ENCODE assay signal across 1 cellular context in genomic region chr22:50582562-50583293, GRCh38.
A peak's percentile ranks its signal among the peaks of the same experiment; 100 is the strongest.
TF ChIP-seq lines count a peak whose summit lies in the region.

Gene CHKB, minus strand, starts transcription at chr22:50582849. Its CDS starts 68 bp downstream, at chr22:50582781.

TF ChIP-seq in HepG2, 621 proteins besides CTCF, POLR2A, EP300 and RAD21 (continued from another document):
- TF ChIP-seq NFAT5 (CRISPR knock-in tag; IDR thresholded peaks at IDR 0.05) = peak; percentile 89
- TF ChIP-seq GATA4 (IDR thresholded peaks at IDR 0.05; ENCODE audit: borderline replicate concordance, low read depth) = peak; percentile 71; the same call in 1 of the 2 replicates
- TF ChIP-seq SMAD3 (CRISPR knock-in tag; IDR thresholded peaks at IDR 0.05) = peak; percentile 37; the same call in 1 of the 2 replicates
- TF ChIP-seq CCDC6 (CRISPR knock-in tag; IDR thresholded peaks at IDR 0.05) = peak; percentile 19; the same call in 1 of the 2 replicates
- TF ChIP-seq MLX (CRISPR knock-in tag; IDR thresholded peaks at IDR 0.05) = 0 out of 2 replicates have a peak, but pooled peaks have one; percentile 25
- no peak for TF ChIP-seq IRF1 (CRISPR knock-in tag; IDR thresholded peaks at IDR 0.05; ENCODE audit: low read depth)
- no peak for TF ChIP-seq ATF6 (CRISPR knock-in tag; conservative IDR thresholded peaks at IDR 0.05)
- TF ChIP-seq HOMEZ (CRISPR knock-in tag; IDR thresholded peaks at IDR 0.05; ENCODE audit: low read depth) = no peak
- no peak for TF ChIP-seq RERE (CRISPR knock-in tag; IDR thresholded peaks at IDR 0.05; ENCODE audit: low read depth)
- peak; percentile 62; the same call in 1 of the 3 replicates for TF ChIP-seq MXI1 (IDR thresholded peaks at IDR 0.05; ENCODE audit: borderline replicate concordance, low read depth, low read length)
- TF ChIP-seq KLF16 (CRISPR knock-in tag; IDR thresholded peaks at IDR 0.05) = no peak; a peak in 1 of 4 replicates
- peak; percentile 85 for TF ChIP-seq DRAP1 (CRISPR knock-in tag; IDR thresholded peaks at IDR 0.05)
- peak; percentile 64 for TF ChIP-seq HOXA5 (CRISPR knock-in tag; IDR thresholded peaks at IDR 0.05)
- TF ChIP-seq TSC22D2 (CRISPR knock-in tag; IDR thresholded peaks at IDR 0.05; ENCODE audit: borderline replicate concordance) = peak; percentile 35; the same call in 1 of the 2 replicates
- TF ChIP-seq ZBTB39 (CRISPR knock-in tag; IDR thresholded peaks at IDR 0.05) = no peak; the same call in none of the 2 replicates
- TF ChIP-seq TEAD3 (CRISPR knock-in tag; optimal IDR thresholded peaks at IDR 0.05; ENCODE audit: borderline replicate concordance) = peak; percentile 43
- TF ChIP-seq SOX5 (CRISPR knock-in tag; IDR thresholded peaks at IDR 0.05; ENCODE audit: borderline replicate concordance) = peak; percentile 7; the same call in 1 of the 2 replicates
- TF ChIP-seq RBAK (CRISPR knock-in tag; IDR thresholded peaks at IDR 0.05) = no peak
- 0 out of 2 replicates have a peak, but pooled peaks have one; percentile 51 for TF ChIP-seq ZNF33A (CRISPR knock-in tag; IDR thresholded peaks at IDR 0.05; ENCODE audit: borderline replicate concordance)
- 0 out of 2 replicates have a peak, but pooled peaks have one; percentile 31 for TF ChIP-seq NR3C1 (CRISPR knock-in tag; IDR thresholded peaks at IDR 0.05)
- no peak for TF ChIP-seq ZNF878 (CRISPR knock-in tag; IDR thresholded peaks at IDR 0.05)
- peak; percentile 75; the same call in 1 of the 2 replicates for TF ChIP-seq BRD4 (CRISPR knock-in tag; IDR thresholded peaks at IDR 0.05)
- no peak for TF ChIP-seq KLF11 (CRISPR knock-in tag; IDR thresholded peaks at IDR 0.05)
- no peak for TF ChIP-seq JDP2 (CRISPR knock-in tag; IDR thresholded peaks at IDR 0.05; ENCODE audit: borderline replicate concordance)
- peak; percentile 78 for TF ChIP-seq ZNF607 (CRISPR knock-in tag; IDR thresholded peaks at IDR 0.05; ENCODE audit: borderline replicate concordance)
- no peak for TF ChIP-seq FOXM1 (CRISPR knock-in tag; IDR thresholded peaks at IDR 0.05)
- TF ChIP-seq ZSCAN31 (CRISPR knock-in tag; IDR thresholded peaks at IDR 0.05; ENCODE audit: low read depth) = peak; percentile 23; the same call in 1 of the 2 replicates
- no peak; the same call in 1 of the 2 replicates for TF ChIP-seq ZBTB20 (CRISPR knock-in tag; IDR thresholded peaks at IDR 0.05; ENCODE audit: borderline replicate concordance, low read depth)
- TF ChIP-seq ZNF772 (CRISPR knock-in tag; IDR thresholded peaks at IDR 0.05) = peak; percentile 16; the same call in 1 of the 2 replicates
- no peak for TF ChIP-seq ZNF17 (CRISPR knock-in tag; IDR thresholded peaks at IDR 0.05)
- peak; percentile 78; the same call in 1 of the 2 replicates for TF ChIP-seq HES4 (CRISPR knock-in tag; IDR thresholded peaks at IDR 0.05; ENCODE audit: borderline replicate concordance)
- TF ChIP-seq ETV5 (CRISPR knock-in tag; IDR thresholded peaks at IDR 0.05; ENCODE audit: borderline replicate concordance) = peak; percentile 85
